9 cellular contexts compared by ENCODE assay signal in genomic region chr1:205285391-205286101, GRCh38. TPM values are rescaled to one million over a fixed set of nuclear protein-coding genes. Genes with fewer than 3 reads are reported as not detected.
DNase-seq lines count a peak whose midpoint lies in the region; ATAC-seq and TF ChIP-seq lines count a peak whose summit lies in the region.
"Had no signal": no experiment of that assay in that cellular context is flagged by ENCODE, and none has a peak within 500 bp of the region (broad histone marks: within the 10 kb centered on the region; RNA-seq: fewer than 3 reads in every experiment).

No MANE protein-coding gene starts in this region.

- TF ChIP-seq CTCF in CD14-positive monocyte (IDR thresholded peaks at IDR 0.05) (no peak), Peyer's patch (IDR thresholded peaks at IDR 0.05) (no peak), lower lobe of right lung (IDR thresholded peaks at IDR 0.05) (no peak)

- intact Hi-C loops in CD14-positive monocyte (cut with micrococcal nuclease) (loop anchor here (2.0 to 5.0 kb wide), 2 partner anchors 33 to 37 kb away; partner anchors contain the start of gene NUAK2 (in 1 of the 2)), lower lobe of right lung (cut with DNase I) (no loop called here)

- peak overlapping the region; percentile 96 to 99 (median 98) for H3K27ac Mint-ChIP-seq in CD14-positive monocyte
- peak overlapping the region; percentile 90 for H3K27ac Mint-ChIP-seq in activated naive CD8-positive, alpha-beta T cell treated with anti-CD3 and anti-CD28 coated beads for 36 hours

- H3K9me3 ChIP-seq in Peyer's patch, result no peaks in the 10 kb centered on the region
- H3K9me3 ChIP-seq in lower lobe of right lung, result no peaks in the 10 kb centered on the region
- H3K9me3 ChIP-seq: heart left ventricle had no signal

- H3K36me3 Mint-ChIP-seq in CD14-positive monocyte, result peaks cover 0 to 2% of the 10 kb centered on the region in 2 donors
- H3K36me3 Mint-ChIP-seq in activated naive CD8-positive, alpha-beta T cell treated with anti-CD3 and anti-CD28 coated beads for 36 hours, result no peaks in the 10 kb centered on the region

- peaks cover 69% of the 10 kb centered on the region for H3K4me1 Mint-ChIP-seq in CD14-positive monocyte
- H3K4me1 Mint-ChIP-seq in activated naive CD8-positive, alpha-beta T cell treated with anti-CD3 and anti-CD28 coated beads for 36 hours, result peaks cover 67% of the 10 kb centered on the region

- H3K4me3 ChIP-seq in Peyer's patch (peak overlapping the region in 1 of 4 donors; percentile 24), lower lobe of right lung (no peak overlapping the region)

- CTCF ChIA-PET in HEK293T (lab: Yijun Ruan, JAX), result interaction anchor here (1.5 to 1.9 kb wide), 2 partner anchors 12 to 40 kb away, joined by 8 to 10 read pairs; no protein-coding TSS in a partner anchor

- DNase-seq in CD14-positive monocyte (ENCODE audit: low spot score) (no peak), H4 (ENCODE audit: low spot score) (peak; percentile 49), Peyer's patch (peak in 2 of 3 donors; percentile 74 to 85), lower lobe of right lung (no peak), HEK293T (ENCODE audit: extremely low spot score) (no peak), DMS 273 treated with DMSO at 0.1 percent for 48 hours (lab: John Stamatoyannopoulos, UW) (no peak)
- DNase-seq in activated naive CD8-positive, alpha-beta T cell treated with anti-CD3 and anti-CD28 coated beads for 36 hours, result peak; percentile 54

- H3K27me3 Mint-ChIP-seq in CD14-positive monocyte (ENCODE audit: low read depth in 3 of 3), result peaks cover 2 to 4% (median 3%) of the 10 kb centered on the region in 3 donors
- peaks cover 3% of the 10 kb centered on the region for H3K27me3 Mint-ChIP-seq in activated naive CD8-positive, alpha-beta T cell treated with anti-CD3 and anti-CD28 coated beads for 36 hours

- peaks cover 0 to 3% (median 0%) of the 10 kb centered on the region in 7 donors for H3K9me3 Mint-ChIP-seq in CD14-positive monocyte
- no peaks in the 10 kb centered on the region for H3K9me3 Mint-ChIP-seq in activated naive CD8-positive, alpha-beta T cell treated with anti-CD3 and anti-CD28 coated beads for 36 hours

- ATAC-seq in lower lobe of right lung, result peak; percentile 38 to 43

- no peaks in the 10 kb centered on the region for H3K27me3 ChIP-seq in Peyer's patch
- no peaks in the 10 kb centered on the region for H3K27me3 ChIP-seq in lower lobe of right lung (ENCODE audit: low read depth)
- H3K27me3 ChIP-seq: heart left ventricle had no signal

- POLR2A ChIA-PET in HEK293T (lab: Yijun Ruan, JAX), result no interaction called here

- H3K36me3 ChIP-seq in Peyer's patch (no peaks in the 10 kb centered on the region), lower lobe of right lung (no peaks in the 10 kb centered on the region)
- H3K36me3 ChIP-seq: heart left ventricle had no signal

- H3K27ac ChIP-seq in Peyer's patch (peak overlapping the region; percentile 54 to 88 (median 73)), lower lobe of right lung (peak overlapping the region; percentile 72), temporal lobe (ENCODE audit: low read depth, low read length) (peak overlapping the region; percentile 96)

- H3K4me3 Mint-ChIP-seq in CD14-positive monocyte, result peak overlapping the region; percentile 61 to 73
- H3K4me3 Mint-ChIP-seq in activated naive CD8-positive, alpha-beta T cell treated with anti-CD3 and anti-CD28 coated beads for 36 hours, result peak overlapping the region; percentile 64

- H3K4me1 ChIP-seq in Peyer's patch, result peaks cover 4 to 57% (median 35%) of the 10 kb centered on the region in 4 donors
- peaks cover 53% of the 10 kb centered on the region for H3K4me1 ChIP-seq in lower lobe of right lung

- no peak for TF ChIP-seq POLR2A in Peyer's patch (IDR thresholded peaks at IDR 0.05)

TF ChIP-seq in HEK293T, 16 proteins besides CTCF, POLR2A, EP300 and RAD21:
- TF ChIP-seq FOXK2 (IDR thresholded peaks at IDR 0.05) (no peak), LEF1 (IDR thresholded peaks at IDR 0.05; ENCODE audit: borderline replicate concordance) (no peak), ELF4 (IDR thresholded peaks at IDR 0.05) (no peak), ARNT (IDR thresholded peaks at IDR 0.05) (no peak), NFRKB (IDR thresholded peaks at IDR 0.05) (no peak), FOXM1 (IDR thresholded peaks at IDR 0.05; ENCODE audit: borderline replicate concordance) (no peak), HDGF (IDR thresholded peaks at IDR 0.05; ENCODE audit: borderline replicate concordance) (no peak), ZNF384 (IDR thresholded peaks at IDR 0.05) (no peak), L3MBTL2 (conservative IDR thresholded peaks at IDR 0.05) (no peak), BHLHE40 (IDR thresholded peaks at IDR 0.05; ENCODE audit: borderline replicate concordance) (no peak), CTBP1 (IDR thresholded peaks at IDR 0.05; ENCODE audit: borderline replicate concordance) (no peak), SUZ12 (IDR thresholded peaks at IDR 0.05) (no peak), FOXA1 (IDR thresholded peaks at IDR 0.05) (no peak), SP1 (IDR thresholded peaks at IDR 0.05) (no peak), TARDBP (IDR thresholded peaks at IDR 0.05) (no peak)
- TF ChIP-seq, protein P1, sequence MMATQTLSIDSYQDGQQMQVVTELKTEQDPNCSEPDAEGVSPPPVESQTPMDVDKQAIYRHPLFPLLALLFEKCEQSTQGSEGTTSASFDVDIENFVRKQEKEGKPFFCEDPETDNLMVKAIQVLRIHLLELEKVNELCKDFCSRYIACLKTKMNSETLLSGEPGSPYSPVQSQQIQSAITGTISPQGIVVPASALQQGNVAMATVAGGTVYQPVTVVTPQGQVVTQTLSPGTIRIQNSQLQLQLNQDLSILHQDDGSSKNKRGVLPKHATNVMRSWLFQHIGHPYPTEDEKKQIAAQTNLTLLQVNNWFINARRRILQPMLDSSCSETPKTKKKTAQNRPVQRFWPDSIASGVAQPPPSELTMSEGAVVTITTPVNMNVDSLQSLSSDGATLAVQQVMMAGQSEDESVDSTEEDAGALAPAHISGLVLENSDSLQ (IDR thresholded peaks at IDR 0.05), result no peak

RNA-seq across cellular contexts. Expression of gene NUAK2, which starts 36.0 kb away (rescaled TPM):
- 10 to 100 TPM in 1 of 2 donors, 1 to 10 TPM in 1; 9.1 to 21.9 TPM for polyA plus RNA-seq in CD14-positive monocyte
- total RNA-seq in H4 (2014; rRNA removed; shearing (Covaris generic)), result 0.92 and 1.0 TPM in 2 replicates
- total RNA-seq in Peyer's patch, result 10 to 100 TPM; 22.0 to 40.0 (median 30.9) TPM
- total RNA-seq in activated naive CD8-positive, alpha-beta T cell treated with anti-CD3 and anti-CD28 coated beads for 36 hours, result 1 to 10 TPM; 1.7 to 2.0 TPM
- 6.8 TPM for total RNA-seq in lower lobe of right lung
- 0.98 TPM for total RNA-seq in temporal lobe

RNA-seq across cellular contexts. Expression of gene TMCC2, which starts 57.8 kb away (rescaled TPM):
- under 1 TPM in 1 of 2 donors, not detected in 1; 0.27 TPM for polyA plus RNA-seq in CD14-positive monocyte
- 0.74 and 2.1 TPM in 2 replicates for total RNA-seq in H4 (2014; rRNA removed; shearing (Covaris generic))
- 1 to 10 TPM in 2 of 4 donors, under 1 TPM in 2; 0.53 to 4.1 (median 1.1) TPM for total RNA-seq in Peyer's patch
- total RNA-seq in activated naive CD8-positive, alpha-beta T cell treated with anti-CD3 and anti-CD28 coated beads for 36 hours, result 10 to 100 TPM; 13.3 to 14.0 TPM
- 3.0 TPM for total RNA-seq in lower lobe of right lung
- total RNA-seq in temporal lobe, result 27.5 TPM

Comparison
In these comparisons a context has a peak if more than half of its experiments do, and no peak if none do; other contexts are left out.
1. DNase-seq: peak in H4 (single experiment), Peyer's patch (2 of 3) and activated naive CD8-positive, alpha-beta T cell treated with anti-CD3 and anti-CD28 coated beads for 36 hours (single experiment); none in CD14-positive monocyte (single experiment), lower lobe of right lung (single experiment), HEK293T (single experiment) and DMS 273 treated with DMSO at 0.1 percent for 48 hours (single experiment).
2. Peak in every context shown above with its lines, with median percentiles within 50 percentile points of each other: H3K27ac ChIP-seq.